In the genomic region with DNA sequence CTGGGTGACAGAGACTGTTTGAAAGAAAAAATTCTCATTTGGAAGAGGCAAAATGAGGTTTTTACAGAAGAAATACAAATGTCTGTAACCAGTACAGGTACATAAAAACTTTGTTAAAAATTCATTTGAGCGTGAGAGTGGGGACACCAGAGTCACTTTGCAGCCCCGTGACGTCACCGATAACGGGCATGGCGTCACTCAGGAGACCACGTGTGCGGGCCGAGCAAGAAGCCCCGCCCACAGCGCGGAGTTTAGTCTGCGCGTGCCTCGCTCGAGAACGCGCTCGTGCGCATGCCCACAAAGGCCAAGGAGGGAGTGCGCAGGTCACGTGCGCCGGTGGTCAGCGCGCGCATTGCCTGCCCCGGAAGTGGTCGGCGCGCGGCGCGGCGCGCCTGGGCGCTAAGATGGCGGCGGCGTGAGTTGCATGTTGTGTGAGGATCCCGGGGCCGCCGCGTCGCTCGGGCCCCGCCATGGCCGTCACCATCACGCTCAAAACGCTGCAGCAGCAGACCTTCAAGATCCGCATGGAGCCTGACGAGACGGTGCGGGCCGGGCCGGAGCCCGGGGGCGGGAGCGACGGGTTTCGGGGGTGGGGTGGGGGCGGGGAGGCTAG, we compare ENCODE assay signal across 8 cellular contexts. TPM values are rescaled to one million over a fixed set of nuclear protein-coding genes. Genes with fewer than 3 reads are reported as not detected.
DNase-seq lines count a peak whose midpoint lies in the region; ATAC-seq, FAIRE-seq and TF ChIP-seq lines count a peak whose summit lies in the region.

Gene RAD23A (plus strand): TSS at position 384 of the 613 bp plus-strand sequence. CDS start 87 bp downstream, at position 471.

- H3K4me1 Mint-ChIP-seq in mesothelial cell of epicardium = peaks cover 35% of the 10 kb centered on the region

- H3K36me3 Mint-ChIP-seq in mesothelial cell of epicardium = peaks cover 26% of the 10 kb centered on the region

- H3K27ac ChIP-seq in OCI-LY1 (ENCODE audit: low read depth, low read length, poor library complexity, severe bottlenecking) = peak within 1 kb of the TSS; percentile 78

- no peak for FAIRE-seq in D721Med (lab: Jason Lieb, UNC)
- peak; percentile 23 for FAIRE-seq in endometrium (lab: Jason Lieb, UNC)

- TF ChIP-seq CTCF in D721Med (IDR thresholded peaks at IDR 0.05; ENCODE audit: insufficient read depth, missing control alignments) = no peak
- TF ChIP-seq CTCF in OCI-LY1 (IDR thresholded peaks at IDR 0.05; ENCODE audit: low read length) = no peak
- TF ChIP-seq CTCF in mesothelial cell of epicardium (IDR thresholded peaks at IDR 0.05; ENCODE audit: unreplicated experiment) = no peak

- H3K79me2 ChIP-seq in OCI-LY1 (ENCODE audit: insufficient read depth, low read length) = peaks cover 18% of the 10 kb centered on the region

- no peaks in the 10 kb centered on the region for H3K9me3 Mint-ChIP-seq in mesothelial cell of epicardium

- H3K27me3 Mint-ChIP-seq in mesothelial cell of epicardium (ENCODE audit: low read depth) = no peaks in the 10 kb centered on the region

- H3K4me2 ChIP-seq in OCI-LY1 (ENCODE audit: low read length) = peak within 1 kb of the TSS; percentile 90

- H3K27me3 ChIP-seq in OCI-LY1 (ENCODE audit: insufficient read depth, low read length) = no peaks in the 10 kb centered on the region

- peaks cover 17% of the 10 kb centered on the region for H3F3A ChIP-seq in OCI-LY1 (ENCODE audit: insufficient read depth, low read length)

- no peak within 1 kb of the TSS for H2AFZ ChIP-seq in OCI-LY1 (ENCODE audit: low read length)

- H3K9ac ChIP-seq in OCI-LY1 (ENCODE audit: low read length) = peak within 1 kb of the TSS; percentile 99

- H3K27ac Mint-ChIP-seq in mesothelial cell of epicardium = peak within 1 kb of the TSS; percentile 98

- H3K9me2 ChIP-seq in OCI-LY1 (ENCODE audit: low read depth, low read length) = no peaks in the 10 kb centered on the region

- DNase-seq in D721Med (ENCODE audit: insufficient read length, low spot score) = peak; percentile 91
- peak; percentile 91 for DNase-seq in HuH-7 (ENCODE audit: low spot score)
- peak; percentile 99 for DNase-seq in activated CD8-positive, alpha-beta memory T cell treated with anti-CD3 and anti-CD28 coated beads, Interleukin-2, amount 50 U/mL, for 4 hours
- peak; percentile 98 to 99 for DNase-seq in mesothelial cell of epicardium (ENCODE audit: low spot score in 2 of 2, unreplicated experiment in 2 of 2)
- peak; percentile 95 to 98 for DNase-seq in stimulated activated CD8-positive, alpha-beta memory T cell treated with anti-CD3 and anti-CD28 coated beads, Interleukin-15, amount 100 ng/mL, for 4 hours (ENCODE audit: low read depth in 2 of 2)

- H3K4me3 Mint-ChIP-seq in mesothelial cell of epicardium = peak within 1 kb of the TSS; percentile 81

- no peaks in the 10 kb centered on the region for H3K9me3 ChIP-seq in OCI-LY1 (ENCODE audit: low read length)

- peak within 1 kb of the TSS; percentile 97 for H3K4me3 ChIP-seq in OCI-LY1 (ENCODE audit: low read depth, low read length, poor library complexity, severe bottlenecking)

- H3K36me3 ChIP-seq in OCI-LY1 (ENCODE audit: insufficient read depth, low read length) = peaks cover 87% of the 10 kb centered on the region

- peaks cover 55% of the 10 kb centered on the region for H3K4me1 ChIP-seq in OCI-LY1 (ENCODE audit: insufficient read depth, low read length, severe bottlenecking)

- H4K20me1 ChIP-seq in OCI-LY1 (ENCODE audit: insufficient read depth, low read length) = no peaks in the 10 kb centered on the region

- ATAC-seq in GM21515 (IDR thresholded peaks at IDR 0.05; ENCODE audit: unreplicated experiment) = peak; percentile 55

RNA-seq across cellular contexts. Expression of gene RAD23A, which starts in this region (rescaled TPM):
- total RNA-seq in mesothelial cell of epicardium = 78.6 to 87.4 TPM (median 80.7 TPM) in 3 replicates

Comparison
In these comparisons a context has a peak if more than half of its experiments do, and no peak if none do; other contexts are left out.
1. Peak in every context shown above with its lines: DNase-seq, ATAC-seq, H3K4me3 ChIP-seq and H3K27ac ChIP-seq.